Comparison of ENCODE assay signal across 1 cellular context in genomic region chr3:101685050-101685400, GRCh38.
A peak's percentile ranks its signal among the peaks of the same experiment; 100 is the strongest.
TF ChIP-seq lines count a peak whose summit lies in the region.

No MANE protein-coding gene starts in this region.

TF ChIP-seq in HepG2, 621 proteins besides CTCF, POLR2A, EP300 and RAD21:
- TF ChIP-seq SAP130 (CRISPR knock-in tag; IDR thresholded peaks at IDR 0.05; ENCODE audit: low read depth) (no peak), RBFOX2 (IDR thresholded peaks at IDR 0.05; ENCODE audit: low read depth, low read length) (peak; percentile 31; the same call in 1 of the 2 replicates)
